In the genomic region with DNA sequence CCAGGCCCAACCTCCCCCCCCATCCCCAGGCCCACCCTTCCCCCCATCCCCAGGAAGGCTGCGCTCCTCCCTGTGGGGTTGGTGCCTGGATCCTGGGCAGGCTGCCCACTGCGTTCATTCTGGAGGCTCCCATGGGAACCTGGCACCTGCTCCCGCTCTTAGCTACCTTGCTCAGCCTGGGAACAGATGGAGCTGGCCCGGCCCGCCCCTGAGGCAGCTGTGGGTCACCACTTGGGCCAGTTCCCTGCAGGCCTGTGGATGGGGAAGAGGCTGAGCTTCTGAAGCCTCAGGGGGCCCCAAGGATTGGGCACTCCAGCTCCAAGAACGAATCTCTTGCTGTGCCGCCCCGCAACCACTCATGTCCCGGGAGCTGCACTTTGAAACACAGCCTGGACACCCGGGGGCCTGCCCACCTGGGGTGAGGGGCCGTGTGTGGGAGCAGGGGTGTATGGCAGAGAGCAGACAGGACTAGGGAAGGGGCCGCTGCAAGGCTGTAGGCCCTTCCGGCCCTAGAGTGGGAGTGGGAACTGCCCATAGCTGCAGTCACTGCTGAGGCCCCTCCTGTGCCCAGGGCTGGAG, we compare ENCODE assay signal across 1 cellular context.
TF ChIP-seq lines count a peak whose summit lies in the region.

No MANE protein-coding gene starts in this region.

TF ChIP-seq in HEK293, 187 proteins besides CTCF, POLR2A, EP300 and RAD21 (continued from another document):
- TF ChIP-seq ZBTB49 (tag by site-specific recombination; IDR thresholded peaks at IDR 0.05; ENCODE audit: low read depth) (no peak), ZBTB11 (tag by site-specific recombination; conservative IDR thresholded peaks at IDR 0.05; ENCODE audit: low read depth) (no peak), ZNF549 (tag by site-specific recombination; IDR thresholded peaks at IDR 0.05) (no peak), GLIS1 (tag by site-specific recombination; IDR thresholded peaks at IDR 0.05) (peak; percentile 87), ZNF354C (tag by site-specific recombination; IDR thresholded peaks at IDR 0.05; ENCODE audit: borderline replicate concordance, low read depth) (no peak), ZBTB8A (tag by site-specific recombination; IDR thresholded peaks at IDR 0.05) (0 out of 2 replicates have a peak, but pooled peaks have one; percentile 22), ZNF530 (tag by site-specific recombination; IDR thresholded peaks at IDR 0.05; ENCODE audit: low read depth) (no peak), ZFHX2 (tag by site-specific recombination; conservative IDR thresholded peaks at IDR 0.05) (peak; percentile 15; the same call in 1 of the 2 replicates), ZNF621 (tag by site-specific recombination; IDR thresholded peaks at IDR 0.05) (no peak), IKZF3 (tag by site-specific recombination; IDR thresholded peaks at IDR 0.05) (peak; percentile 27; the same call in 1 of the 2 replicates), ZIC2 (tag by site-specific recombination; IDR thresholded peaks at IDR 0.05) (peak; percentile 91)
